In genomic region chr5:38922199-38922598, GRCh38 we compare ENCODE assay signal across 8 cellular contexts.
DNase-seq lines count a peak whose midpoint lies in the region; ATAC-seq and TF ChIP-seq lines count a peak whose summit lies in the region.

No MANE protein-coding gene starts in this region.

- CTCF ChIA-PET in activated CD4-positive, alpha-beta memory T cell treated with anti-CD3 and anti-CD28 coated beads for 36 hours (lab: Charles Lee) = interaction anchor here (0.6 to 6.0 kb wide), 18 partner anchors 9 to 539 kb away, joined by 3 to 74 read pairs (median 6); no protein-coding TSS in a partner anchor

- DNase-seq in NK-92 treated with Interleukin-12 subunit alpha and Interleukin-12 subunit beta, amount 100 ng/mL, for 24 hours (lab: John Stamatoyannopoulos, UW) = peak; percentile 3
- no peak for DNase-seq in NK-92 (lab: John Stamatoyannopoulos, UW; ENCODE audit: unreplicated experiment)
- peak; percentile 40 to 66 for DNase-seq in NCI-H446 (lab: John Stamatoyannopoulos, UW)
- peak; percentile 72 for DNase-seq in activated CD4-positive, alpha-beta memory T cell treated with anti-CD3 and anti-CD28 coated beads for 36 hours
- DNase-seq in esophagus muscularis mucosa (ENCODE audit: extremely low spot score) = no peak
- peak in 8 of 10 donors; percentile 18 to 43 (median 22) for DNase-seq in naive thymus-derived CD8-positive, alpha-beta T cell
- DNase-seq in tibial nerve (ENCODE audit: low spot score in 2 of 2) = peak; percentile 27 to 45

- 24% methylated on average over 1 of the region's 1 CpG for WGBS in esophagus muscularis mucosa
- WGBS in tibial nerve, 2 donors = 7 to 8% methylated on average over 1 of the region's 1 CpG

- intact Hi-C loops in activated CD4-positive, alpha-beta memory T cell treated with anti-CD3 and anti-CD28 coated beads for 36 hours (cut with micrococcal nuclease) = loop anchor here (1.0 to 2.0 kb wide), 2 partner anchors 90 to 481 kb away; no protein-coding TSS in a partner anchor
- intact Hi-C loops in esophagus muscularis mucosa (cut with DNase I) = loop anchor here (5.0 kb wide), 1 partner anchor 90 kb away; no protein-coding TSS in a partner anchor

- no peaks in the 10 kb centered on the region for H3K9me3 ChIP-seq in esophagus muscularis mucosa
- no peaks in the 10 kb centered on the region for H3K9me3 ChIP-seq in tibial nerve

- POLR2A ChIA-PET in activated CD4-positive, alpha-beta memory T cell treated with anti-CD3 and anti-CD28 coated beads for 36 hours (lab: Charles Lee) = no interaction called here
- POLR2A ChIA-PET in naive thymus-derived CD8-positive, alpha-beta T cell (lab: Charles Lee) = no interaction called here

- peak; percentile 60 for ATAC-seq in HG02884 (IDR thresholded peaks at IDR 0.05; ENCODE audit: unreplicated experiment)
- peak in 1 of 2 donors; percentile 67 for ATAC-seq in naive thymus-derived CD8-positive, alpha-beta T cell

- no peak overlapping the region for H3K27ac Mint-ChIP-seq in activated CD4-positive, alpha-beta memory T cell treated with anti-CD3 and anti-CD28 coated beads for 36 hours
- no peak overlapping the region for H3K27ac Mint-ChIP-seq in naive thymus-derived CD8-positive, alpha-beta T cell

- H3K27ac ChIP-seq in esophagus muscularis mucosa (replicated peaks in 1 of 4) (no peak overlapping the region), tibial nerve (no peak overlapping the region)

- TF ChIP-seq POLR2A in esophagus muscularis mucosa (IDR thresholded peaks at IDR 0.05; ENCODE audit: low read depth) (no peak), tibial nerve (IDR thresholded peaks at IDR 0.05) (no peak)

- no peaks in the 10 kb centered on the region for H3K4me1 Mint-ChIP-seq in activated CD4-positive, alpha-beta memory T cell treated with anti-CD3 and anti-CD28 coated beads for 36 hours (ENCODE audit: low read depth)
- H3K4me1 Mint-ChIP-seq in naive thymus-derived CD8-positive, alpha-beta T cell = no peaks in the 10 kb centered on the region

- H3K27me3 ChIP-seq in esophagus muscularis mucosa (no peaks in the 10 kb centered on the region), tibial nerve (no peaks in the 10 kb centered on the region)

- H3K9me3 Mint-ChIP-seq in activated CD4-positive, alpha-beta memory T cell treated with anti-CD3 and anti-CD28 coated beads for 36 hours = no peaks in the 10 kb centered on the region
- H3K9me3 Mint-ChIP-seq in naive thymus-derived CD8-positive, alpha-beta T cell = no peaks in the 10 kb centered on the region

- peaks cover 17% of the 10 kb centered on the region for H3K27me3 Mint-ChIP-seq in activated CD4-positive, alpha-beta memory T cell treated with anti-CD3 and anti-CD28 coated beads for 36 hours
- H3K27me3 Mint-ChIP-seq in naive thymus-derived CD8-positive, alpha-beta T cell = peaks cover 20 to 57% (median 32%) of the 10 kb centered on the region in 5 donors

- no peak overlapping the region for H3K4me3 Mint-ChIP-seq in activated CD4-positive, alpha-beta memory T cell treated with anti-CD3 and anti-CD28 coated beads for 36 hours
- no peak overlapping the region for H3K4me3 Mint-ChIP-seq in naive thymus-derived CD8-positive, alpha-beta T cell

- no peak for TF ChIP-seq EP300 in esophagus muscularis mucosa (IDR thresholded peaks at IDR 0.05)
- no peak for TF ChIP-seq EP300 in tibial nerve (IDR thresholded peaks at IDR 0.05)

- no peaks in the 10 kb centered on the region for H3K36me3 Mint-ChIP-seq in activated CD4-positive, alpha-beta memory T cell treated with anti-CD3 and anti-CD28 coated beads for 36 hours
- no peaks in the 10 kb centered on the region for H3K36me3 Mint-ChIP-seq in naive thymus-derived CD8-positive, alpha-beta T cell

- H3K4me1 ChIP-seq in esophagus muscularis mucosa = peaks cover 0 to 22% (median 19%) of the 10 kb centered on the region in 4 donors
- H3K4me1 ChIP-seq in tibial nerve = peaks cover 0 to 36% (median 3%) of the 10 kb centered on the region in 4 donors

- no peak overlapping the region for H3K4me3 ChIP-seq in esophagus muscularis mucosa
- no peak overlapping the region for H3K4me3 ChIP-seq in tibial nerve

- TF ChIP-seq CTCF in esophagus muscularis mucosa (IDR thresholded peaks at IDR 0.05) (peak; percentile 56 to 79 (median 62)), tibial nerve (IDR thresholded peaks at IDR 0.05) (peak; percentile 54 to 67 (median 57))

- peaks cover 42 to 98% (median 70%) of the 10 kb centered on the region in 4 donors for H3K36me3 ChIP-seq in esophagus muscularis mucosa
- peaks cover 0 to 72% (median 4%) of the 10 kb centered on the region in 3 donors for H3K36me3 ChIP-seq in tibial nerve

Comparison
In these comparisons a context has a peak if more than half of its experiments do, and no peak if none do; other contexts are left out.
1. DNase-seq: peak in NK-92 treated with Interleukin-12 subunit alpha and Interleukin-12 subunit beta, amount 100 ng/mL, for 24 hours (single experiment), NCI-H446 (2 of 2), activated CD4-positive, alpha-beta memory T cell treated with anti-CD3 and anti-CD28 coated beads for 36 hours (single experiment), naive thymus-derived CD8-positive, alpha-beta T cell (8 of 10) and tibial nerve (2 of 2); none in NK-92 (single experiment) and esophagus muscularis mucosa (single experiment).